1 cellular context compared by ENCODE assay signal in the genomic region with DNA sequence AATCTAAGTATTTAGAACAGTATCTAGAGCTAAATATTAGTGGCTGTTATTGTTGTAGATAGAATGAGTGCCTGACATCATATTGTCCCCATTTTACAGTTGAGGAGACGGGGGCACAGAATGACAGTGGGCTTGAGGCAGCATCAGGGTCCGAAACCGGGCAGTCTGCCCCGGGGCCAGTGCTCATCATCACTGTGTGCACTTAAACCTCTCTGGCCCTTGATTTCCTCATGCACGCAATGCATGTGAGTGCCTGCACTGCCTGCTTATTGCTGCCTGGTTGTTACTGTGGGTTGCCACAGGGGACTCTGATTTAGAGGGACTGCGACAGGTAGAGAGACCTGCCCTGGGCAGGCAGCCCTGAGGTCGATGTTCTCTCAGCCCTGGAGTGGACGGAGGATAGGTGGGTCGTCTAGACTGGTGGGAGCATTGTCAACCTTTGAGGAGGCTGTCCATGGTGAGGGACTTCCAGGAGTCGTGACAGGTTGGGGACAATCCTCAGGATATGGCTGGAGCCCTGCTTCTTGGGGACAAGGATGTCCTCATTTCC.
TF ChIP-seq lines count a peak whose summit lies in the region.

No MANE protein-coding gene starts in this region.

TF ChIP-seq in SK-N-SH, 30 proteins besides CTCF, POLR2A, EP300 and RAD21 (continued from another document):
- TF ChIP-seq FOSL2 (IDR thresholded peaks at IDR 0.05; ENCODE audit: borderline replicate concordance, low read depth), result no peak
- no peak for TF ChIP-seq FOXM1 (IDR thresholded peaks at IDR 0.05; ENCODE audit: low read depth)
- no peak for TF ChIP-seq MXI1 (IDR thresholded peaks at IDR 0.05; ENCODE audit: low read depth, low read length)
- TF ChIP-seq GABPA (IDR thresholded peaks at IDR 0.05; ENCODE audit: low read depth), result no peak
TF ChIP-seq in SK-N-SH: peak in this region for 0.
